10 cellular contexts compared by ENCODE assay signal in genomic region chrX:129979207-129979920, GRCh38. TPM values are rescaled to one million over a fixed set of nuclear protein-coding genes. Genes with fewer than 3 reads are reported as not detected.
A peak's percentile ranks its signal among the peaks of the same experiment; 100 is the strongest.
DNase-seq lines count a peak whose midpoint lies in the region; ATAC-seq and TF ChIP-seq lines count a peak whose summit lies in the region.
"Had no signal": no experiment of that assay in that cellular context is flagged by ENCODE, and none has a peak within 500 bp of the region (broad histone marks: within the 10 kb centered on the region; RNA-seq: fewer than 3 reads in every experiment).

No MANE protein-coding gene starts in this region.

- no peak overlapping the region for H3K9ac ChIP-seq in mesendoderm (ENCODE audit: low read length)

- H4K5ac ChIP-seq in mesendoderm (ENCODE audit: low read length) = no peak overlapping the region

- H3K27me3 ChIP-seq in mesendoderm (ENCODE audit: insufficient read depth, low read length, poor library complexity) = no peaks in the 10 kb centered on the region
- H3K27me3 ChIP-seq in transverse colon = no peaks in the 10 kb centered on the region
- H3K27me3 ChIP-seq: SJCRH30 had no signal

- H3K18ac ChIP-seq in mesendoderm (ENCODE audit: low read length) = no peak overlapping the region

- no CpG with 5 or more reads among the region's 35 CpGs for WGBS in mesendoderm (ENCODE audit: extremely low coverage, insufficient coverage, low lambda C conversion rate)
- 55% methylated on average over 31 of the region's 35 CpGs; no CpG with 5 or more reads in 1 of the 2 donors for WGBS in transverse colon (ENCODE audit: low coverage in 1 of 2), 2 donors

- H3K27ac ChIP-seq in mesendoderm (ENCODE audit: low read depth, low read length) (no peak overlapping the region), transverse colon (peak overlapping the region in 3 of 4 donors; percentile 74 to 89 (median 76))
- H3K27ac ChIP-seq: C4-2B, SJCRH30 had no signal

- no peak for ATAC-seq in HG02840 (IDR thresholded peaks at IDR 0.05; ENCODE audit: low FRiP score, unreplicated experiment)

- H3K4me1 Mint-ChIP-seq in activated naive CD4-positive, alpha-beta T cell treated with anti-CD3 and anti-CD28 coated beads, Interleukin-2, amount 50 U/mL, for 24 hours = peaks cover 4% of the 10 kb centered on the region
- peaks cover 5% of the 10 kb centered on the region for H3K4me1 Mint-ChIP-seq in activated T-helper 2 cell treated with anti-CD3 and anti-CD28 coated beads, Interferon-gamma antibody, Interleukin-2, Interleukin-4, amounts not matched to agents 10 μg/mL and 5 μg/mL and 100 μg/mL, durations not matched to agents 14 hours and 24 hours and 36 hours (ENCODE audit: low read depth)

- H3K4me3 Mint-ChIP-seq in activated naive CD4-positive, alpha-beta T cell treated with anti-CD3 and anti-CD28 coated beads, Interleukin-2, amount 50 U/mL, for 24 hours = peak overlapping the region; percentile 76
- H3K4me3 Mint-ChIP-seq in activated T-helper 2 cell treated with anti-CD3 and anti-CD28 coated beads, Interferon-gamma antibody, Interleukin-2, Interleukin-4, amounts not matched to agents 10 μg/mL and 5 μg/mL and 100 μg/mL, durations not matched to agents 14 hours and 24 hours and 36 hours (ENCODE audit: low read depth) = peak overlapping the region; percentile 59

- H3K36me3 ChIP-seq in mesendoderm (ENCODE audit: control insufficient read depth, insufficient read depth, low read length) = no peaks in the 10 kb centered on the region
- H3K36me3 ChIP-seq in transverse colon = no peaks in the 10 kb centered on the region
- H3K36me3 ChIP-seq: SJCRH30 had no signal

- no peaks in the 10 kb centered on the region for H3K36me3 Mint-ChIP-seq in activated naive CD4-positive, alpha-beta T cell treated with anti-CD3 and anti-CD28 coated beads, Interleukin-2, amount 50 U/mL, for 24 hours
- H3K36me3 Mint-ChIP-seq in activated T-helper 2 cell treated with anti-CD3 and anti-CD28 coated beads, Interferon-gamma antibody, Interleukin-2, Interleukin-4, amounts not matched to agents 10 μg/mL and 5 μg/mL and 100 μg/mL, durations not matched to agents 14 hours and 24 hours and 36 hours (ENCODE audit: low read depth) = no peaks in the 10 kb centered on the region

- H3K79me2 ChIP-seq in mesendoderm (ENCODE audit: control insufficient read depth, insufficient read depth, low read length) = no peaks in the 10 kb centered on the region

- no peaks in the 10 kb centered on the region for H3K27me3 Mint-ChIP-seq in activated naive CD4-positive, alpha-beta T cell treated with anti-CD3 and anti-CD28 coated beads, Interleukin-2, amount 50 U/mL, for 24 hours
- peaks cover 9% of the 10 kb centered on the region for H3K27me3 Mint-ChIP-seq in activated T-helper 2 cell treated with anti-CD3 and anti-CD28 coated beads, Interferon-gamma antibody, Interleukin-2, Interleukin-4, amounts not matched to agents 10 μg/mL and 5 μg/mL and 100 μg/mL, durations not matched to agents 14 hours and 24 hours and 36 hours (ENCODE audit: low read depth)

- no peak overlapping the region for H2AK5ac ChIP-seq in mesendoderm (ENCODE audit: low read length)

- in situ Hi-C loops in transverse colon (cut with MboI; ENCODE audit: low pct_ligation_motif_present in 1 of 4, low pct_unique_long_range_greater_than_20kb in 1 of 4, low sequenced_read_pairs in 3 of 4) = no loop called here
- in situ Hi-C loops in ACHN (cut with HindIII; ENCODE audit: low pct_ligation_motif_present, low pct_unique_long_range_greater_than_20kb, low sequenced_read_pairs) = no loop called here

- H3K79me1 ChIP-seq in mesendoderm (ENCODE audit: low read length) = no peaks in the 10 kb centered on the region

- no peak overlapping the region for H3K27ac Mint-ChIP-seq in activated naive CD4-positive, alpha-beta T cell treated with anti-CD3 and anti-CD28 coated beads, Interleukin-2, amount 50 U/mL, for 24 hours
- H3K27ac Mint-ChIP-seq in activated T-helper 2 cell treated with anti-CD3 and anti-CD28 coated beads, Interferon-gamma antibody, Interleukin-2, Interleukin-4, amounts not matched to agents 10 μg/mL and 5 μg/mL and 100 μg/mL, durations not matched to agents 14 hours and 24 hours and 36 hours = no peak overlapping the region

- H2BK15ac ChIP-seq in mesendoderm (replicated peaks; ENCODE audit: low read depth) = no peak overlapping the region

- no peaks in the 10 kb centered on the region for H3K9me3 Mint-ChIP-seq in activated naive CD4-positive, alpha-beta T cell treated with anti-CD3 and anti-CD28 coated beads, Interleukin-2, amount 50 U/mL, for 24 hours
- H3K9me3 Mint-ChIP-seq in activated T-helper 2 cell treated with anti-CD3 and anti-CD28 coated beads, Interferon-gamma antibody, Interleukin-2, Interleukin-4, amounts not matched to agents 10 μg/mL and 5 μg/mL and 100 μg/mL, durations not matched to agents 14 hours and 24 hours and 36 hours = no peaks in the 10 kb centered on the region

- H2BK120ac ChIP-seq in mesendoderm (ENCODE audit: low read depth, low read length) = no peak overlapping the region

- no peak overlapping the region for H3K4ac ChIP-seq in mesendoderm (ENCODE audit: low read depth, low read length)

- no peak overlapping the region for H2BK5ac ChIP-seq in mesendoderm (ENCODE audit: low read length)

- H3K23ac ChIP-seq in mesendoderm (ENCODE audit: low read length) = no peak overlapping the region

- no peak overlapping the region for H3K56ac ChIP-seq in mesendoderm (ENCODE audit: low read length)

- no peak for TF ChIP-seq POLR2A in transverse colon (IDR thresholded peaks at IDR 0.05)

- no peak for TF ChIP-seq EP300 in transverse colon (IDR thresholded peaks at IDR 0.05; ENCODE audit: low read depth)

- H3K4me1 ChIP-seq in mesendoderm (ENCODE audit: control insufficient read depth, low read depth, low read length) (no peaks in the 10 kb centered on the region), transverse colon (peaks cover 0 to 6% (median 2%) of the 10 kb centered on the region in 4 donors)
- H3K4me1 ChIP-seq: SJCRH30 had no signal

- H3K4me2 ChIP-seq in mesendoderm (ENCODE audit: low read length) = no peak overlapping the region

- DNase-seq in activated naive CD4-positive, alpha-beta T cell (lab: John Stamatoyannopoulos, UW) = no peak
- no peak for DNase-seq in activated T-helper 2 cell treated with anti-CD3 and anti-CD28 coated beads, Interferon-gamma antibody, Interleukin-2, Interleukin-4, amounts not matched to agents 10 μg/mL and 5 μg/mL and 100 μg/mL, durations not matched to agents 14 hours and 24 hours and 36 hours (ENCODE audit: low spot score)
- DNase-seq in mesendoderm (peak; percentile 34), transverse colon (peak; percentile 11), ACHN (no peak), HuH-7 (ENCODE audit: low spot score) (no peak)

- TF ChIP-seq CTCF in transverse colon (IDR thresholded peaks at IDR 0.05) = no peak

- H4K8ac ChIP-seq in mesendoderm (ENCODE audit: low read depth, low read length) = no peak overlapping the region

- H3K9me3 ChIP-seq in transverse colon = no peaks in the 10 kb centered on the region
- H3K9me3 ChIP-seq: SJCRH30 had no signal

- H3K4me3 ChIP-seq in mesendoderm (ENCODE audit: low read length) (no peak overlapping the region), transverse colon (no peak overlapping the region)
- H3K4me3 ChIP-seq: SJCRH30 had no signal

- intact Hi-C loops in activated T-helper 2 cell treated with anti-CD3 and anti-CD28 coated beads, Interferon-gamma antibody, Interleukin-2, Interleukin-4, amounts not matched to agents 10 μg/mL and 5 μg/mL and 100 μg/mL, durations not matched to agents 14 hours and 24 hours and 36 hours (cut with micrococcal nuclease) = no loop called here
- intact Hi-C loops in transverse colon (cut with DNase I; ENCODE audit: low total_unique reads) = no loop called here

RNA-seq across cellular contexts. Expression of gene BCORL1, which starts 3.1 kb away (rescaled TPM):
- 14.9 and 16.2 TPM in 2 replicates for total RNA-seq in activated T-helper 2 cell treated with anti-CD3 and anti-CD28 coated beads, Interferon-gamma antibody, Interleukin-2, Interleukin-4, amounts not matched to agents 10 μg/mL and 5 μg/mL and 100 μg/mL, durations not matched to agents 14 hours and 24 hours and 36 hours
- 0.70 TPM for polyA plus RNA-seq in mesendoderm (2013, experiment 1 of 2)
- polyA plus RNA-seq in mesendoderm (2013, experiment 2 of 2) = 0.77 TPM
- total RNA-seq in transverse colon = 10 to 100 TPM in 1 of 4 donors, 1 to 10 TPM in 3; 5.6 to 11.6 (median 8.0) TPM

Comparison
In these comparisons a context has a peak if more than half of its experiments do, and no peak if none do; other contexts are left out.
1. DNase-seq: peak in mesendoderm (single experiment) and transverse colon (single experiment); none in activated naive CD4-positive, alpha-beta T cell (0 of 4), activated T-helper 2 cell treated with anti-CD3 and anti-CD28 coated beads, Interferon-gamma antibody, Interleukin-2, Interleukin-4, amounts not matched to agents 10 μg/mL and 5 μg/mL and 100 μg/mL, durations not matched to agents 14 hours and 24 hours and 36 hours (single experiment), ACHN (single experiment) and HuH-7 (single experiment).